In the genomic region with DNA sequence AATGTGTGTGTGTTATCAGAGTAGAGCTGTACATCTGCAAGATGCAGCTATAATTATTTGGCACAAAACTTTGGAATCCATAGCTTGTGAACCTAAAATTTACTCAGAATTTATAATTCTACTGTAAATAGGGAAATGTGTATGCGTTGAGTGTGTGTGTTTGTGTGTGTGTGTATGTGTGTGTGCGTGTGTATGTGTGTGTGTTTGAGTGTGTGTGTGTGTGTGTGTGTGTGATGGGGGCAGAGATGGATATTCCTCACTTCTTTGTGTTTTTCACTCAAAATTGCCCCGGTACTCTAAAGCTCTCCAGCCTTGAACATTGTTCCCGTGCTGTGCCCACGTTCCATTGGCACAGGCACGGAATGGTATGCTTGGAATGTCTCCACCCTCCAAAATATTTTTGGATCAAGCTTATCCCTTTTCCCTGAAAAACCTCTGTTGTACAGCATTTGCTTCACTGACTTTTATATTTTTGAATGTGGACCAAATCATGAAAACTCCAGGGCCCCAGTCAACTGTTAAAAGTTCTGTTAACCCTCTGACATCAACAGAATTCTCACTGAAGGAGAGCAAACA, we compare ENCODE assay signal across 2 cellular contexts.
TF ChIP-seq lines count a peak whose summit lies in the region.

No MANE protein-coding gene starts in this region.

TF ChIP-seq in SK-N-SH treated with all-trans-retinoic acid at 6 μM for 48 hours, 23 proteins besides CTCF, POLR2A, EP300 and RAD21 (continued from another document):
- TF ChIP-seq, protein P1, sequence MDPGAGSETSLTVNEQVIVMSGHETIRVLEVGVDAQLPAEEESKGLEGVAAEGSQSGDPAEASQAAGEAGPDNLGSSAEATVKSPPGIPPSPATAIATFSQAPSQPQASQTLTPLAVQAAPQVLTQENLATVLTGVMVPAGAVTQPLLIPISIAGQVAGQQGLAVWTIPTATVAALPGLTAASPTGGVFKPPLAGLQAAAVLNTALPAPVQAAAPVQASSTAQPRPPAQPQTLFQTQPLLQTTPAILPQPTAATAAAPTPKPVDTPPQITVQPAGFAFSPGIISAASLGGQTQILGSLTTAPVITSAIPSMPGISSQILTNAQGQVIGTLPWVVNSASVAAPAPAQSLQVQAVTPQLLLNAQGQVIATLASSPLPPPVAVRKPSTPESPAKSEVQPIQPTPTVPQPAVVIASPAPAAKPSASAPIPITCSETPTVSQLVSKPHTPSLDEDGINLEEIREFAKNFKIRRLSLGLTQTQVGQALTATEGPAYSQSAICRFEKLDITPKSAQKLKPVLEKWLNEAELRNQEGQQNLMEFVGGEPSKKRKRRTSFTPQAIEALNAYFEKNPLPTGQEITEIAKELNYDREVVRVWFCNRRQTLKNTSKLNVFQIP (CRISPR knock-in tag; IDR thresholded peaks at IDR 0.05; ENCODE audit: borderline replicate concordance, low read depth) = no peak
- TF ChIP-seq ZFP3 (CRISPR knock-in tag; IDR thresholded peaks at IDR 0.05) = no peak
- TF ChIP-seq ZNF565 (CRISPR knock-in tag; conservative IDR thresholded peaks at IDR 0.05; ENCODE audit: low read depth) = no peak
- no peak for TF ChIP-seq SNAI2 (CRISPR knock-in tag; IDR thresholded peaks at IDR 0.05)
- no peak for TF ChIP-seq ZNF8 (CRISPR knock-in tag; IDR thresholded peaks at IDR 0.05)
- no peak for TF ChIP-seq ESRRG (CRISPR knock-in tag; IDR thresholded peaks at IDR 0.05)
- TF ChIP-seq TCF4 (CRISPR knock-in tag; IDR thresholded peaks at IDR 0.05; ENCODE audit: borderline replicate concordance) = no peak

TF ChIP-seq in WTC11, 78 proteins besides CTCF, POLR2A, EP300 and RAD21 (continued from another document):
- TF ChIP-seq, protein P2, sequence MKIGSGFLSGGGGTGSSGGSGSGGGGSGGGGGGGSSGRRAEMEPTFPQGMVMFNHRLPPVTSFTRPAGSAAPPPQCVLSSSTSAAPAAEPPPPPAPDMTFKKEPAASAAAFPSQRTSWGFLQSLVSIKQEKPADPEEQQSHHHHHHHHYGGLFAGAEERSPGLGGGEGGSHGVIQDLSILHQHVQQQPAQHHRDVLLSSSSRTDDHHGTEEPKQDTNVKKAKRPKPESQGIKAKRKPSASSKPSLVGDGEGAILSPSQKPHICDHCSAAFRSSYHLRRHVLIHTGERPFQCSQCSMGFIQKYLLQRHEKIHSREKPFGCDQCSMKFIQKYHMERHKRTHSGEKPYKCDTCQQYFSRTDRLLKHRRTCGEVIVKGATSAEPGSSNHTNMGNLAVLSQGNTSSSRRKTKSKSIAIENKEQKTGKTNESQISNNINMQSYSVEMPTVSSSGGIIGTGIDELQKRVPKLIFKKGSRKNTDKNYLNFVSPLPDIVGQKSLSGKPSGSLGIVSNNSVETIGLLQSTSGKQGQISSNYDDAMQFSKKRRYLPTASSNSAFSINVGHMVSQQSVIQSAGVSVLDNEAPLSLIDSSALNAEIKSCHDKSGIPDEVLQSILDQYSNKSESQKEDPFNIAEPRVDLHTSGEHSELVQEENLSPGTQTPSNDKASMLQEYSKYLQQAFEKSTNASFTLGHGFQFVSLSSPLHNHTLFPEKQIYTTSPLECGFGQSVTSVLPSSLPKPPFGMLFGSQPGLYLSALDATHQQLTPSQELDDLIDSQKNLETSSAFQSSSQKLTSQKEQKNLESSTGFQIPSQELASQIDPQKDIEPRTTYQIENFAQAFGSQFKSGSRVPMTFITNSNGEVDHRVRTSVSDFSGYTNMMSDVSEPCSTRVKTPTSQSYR (CRISPR knock-in tag; IDR thresholded peaks at IDR 0.05) = no peak
- TF ChIP-seq ELF4 (CRISPR knock-in tag; IDR thresholded peaks at IDR 0.05; ENCODE audit: low read depth) (no peak), ZNF263 (CRISPR knock-in tag; IDR thresholded peaks at IDR 0.05; ENCODE audit: low read depth) (no peak), ZNF416 (CRISPR knock-in tag; IDR thresholded peaks at IDR 0.05) (no peak), KAT7 (CRISPR knock-in tag; IDR thresholded peaks at IDR 0.05; ENCODE audit: borderline replicate concordance) (no peak), RORB (CRISPR knock-in tag; IDR thresholded peaks at IDR 0.05) (no peak)
- TF ChIP-seq, protein P3, sequence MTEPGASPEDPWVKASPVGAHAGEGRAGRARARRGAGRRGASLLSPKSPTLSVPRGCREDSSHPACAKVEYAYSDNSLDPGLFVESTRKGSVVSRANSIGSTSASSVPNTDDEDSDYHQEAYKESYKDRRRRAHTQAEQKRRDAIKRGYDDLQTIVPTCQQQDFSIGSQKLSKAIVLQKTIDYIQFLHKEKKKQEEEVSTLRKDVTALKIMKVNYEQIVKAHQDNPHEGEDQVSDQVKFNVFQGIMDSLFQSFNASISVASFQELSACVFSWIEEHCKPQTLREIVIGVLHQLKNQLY (CRISPR knock-in tag; IDR thresholded peaks at IDR 0.05) = no peak
- TF ChIP-seq, protein P4, sequence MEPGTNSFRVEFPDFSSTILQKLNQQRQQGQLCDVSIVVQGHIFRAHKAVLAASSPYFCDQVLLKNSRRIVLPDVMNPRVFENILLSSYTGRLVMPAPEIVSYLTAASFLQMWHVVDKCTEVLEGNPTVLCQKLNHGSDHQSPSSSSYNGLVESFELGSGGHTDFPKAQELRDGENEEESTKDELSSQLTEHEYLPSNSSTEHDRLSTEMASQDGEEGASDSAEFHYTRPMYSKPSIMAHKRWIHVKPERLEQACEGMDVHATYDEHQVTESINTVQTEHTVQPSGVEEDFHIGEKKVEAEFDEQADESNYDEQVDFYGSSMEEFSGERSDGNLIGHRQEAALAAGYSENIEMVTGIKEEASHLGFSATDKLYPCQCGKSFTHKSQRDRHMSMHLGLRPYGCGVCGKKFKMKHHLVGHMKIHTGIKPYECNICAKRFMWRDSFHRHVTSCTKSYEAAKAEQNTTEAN (CRISPR knock-in tag; IDR thresholded peaks at IDR 0.05) = no peak
